ENCODE assay signal across 2 cellular contexts in the genomic region with DNA sequence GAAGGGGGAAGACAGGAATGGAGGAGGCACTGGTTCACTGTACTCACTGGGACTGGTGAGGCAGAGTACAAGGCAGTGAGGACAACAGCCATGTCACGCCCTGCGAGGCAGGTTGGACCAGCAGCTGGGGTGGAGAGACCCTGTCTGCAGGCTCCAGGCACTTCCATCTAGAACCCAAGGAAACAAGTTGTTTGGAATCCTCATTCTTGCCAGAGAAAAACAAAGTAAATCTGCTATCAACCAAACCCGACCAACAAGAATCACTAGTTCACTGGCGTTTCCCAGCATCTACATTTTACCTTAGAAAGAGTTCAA.
TF ChIP-seq lines count a peak whose summit lies in the region.

No MANE protein-coding gene starts in this region.

TF ChIP-seq in IMR-90, 13 proteins besides CTCF, POLR2A, EP300 and RAD21:
- TF ChIP-seq, protein P1, sequence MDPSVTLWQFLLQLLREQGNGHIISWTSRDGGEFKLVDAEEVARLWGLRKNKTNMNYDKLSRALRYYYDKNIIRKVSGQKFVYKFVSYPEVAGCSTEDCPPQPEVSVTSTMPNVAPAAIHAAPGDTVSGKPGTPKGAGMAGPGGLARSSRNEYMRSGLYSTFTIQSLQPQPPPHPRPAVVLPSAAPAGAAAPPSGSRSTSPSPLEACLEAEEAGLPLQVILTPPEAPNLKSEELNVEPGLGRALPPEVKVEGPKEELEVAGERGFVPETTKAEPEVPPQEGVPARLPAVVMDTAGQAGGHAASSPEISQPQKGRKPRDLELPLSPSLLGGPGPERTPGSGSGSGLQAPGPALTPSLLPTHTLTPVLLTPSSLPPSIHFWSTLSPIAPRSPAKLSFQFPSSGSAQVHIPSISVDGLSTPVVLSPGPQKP (IDR thresholded peaks at IDR 0.05; ENCODE audit: borderline replicate concordance, low read depth, low read length): no peak
- TF ChIP-seq MXI1 (IDR thresholded peaks at IDR 0.05; ENCODE audit: borderline replicate concordance, low read depth, low read length) (no peak), SMC3 (IDR thresholded peaks at IDR 0.05; ENCODE audit: low read depth, low read length) (no peak), FOS (IDR thresholded peaks at IDR 0.05; ENCODE audit: low read depth, low read length) (no peak), MAFK (IDR thresholded peaks at IDR 0.05; ENCODE audit: low read depth, low read length) (no peak)

TF ChIP-seq in H1, 55 proteins besides CTCF, POLR2A, EP300 and RAD21:
- TF ChIP-seq, protein P2, sequence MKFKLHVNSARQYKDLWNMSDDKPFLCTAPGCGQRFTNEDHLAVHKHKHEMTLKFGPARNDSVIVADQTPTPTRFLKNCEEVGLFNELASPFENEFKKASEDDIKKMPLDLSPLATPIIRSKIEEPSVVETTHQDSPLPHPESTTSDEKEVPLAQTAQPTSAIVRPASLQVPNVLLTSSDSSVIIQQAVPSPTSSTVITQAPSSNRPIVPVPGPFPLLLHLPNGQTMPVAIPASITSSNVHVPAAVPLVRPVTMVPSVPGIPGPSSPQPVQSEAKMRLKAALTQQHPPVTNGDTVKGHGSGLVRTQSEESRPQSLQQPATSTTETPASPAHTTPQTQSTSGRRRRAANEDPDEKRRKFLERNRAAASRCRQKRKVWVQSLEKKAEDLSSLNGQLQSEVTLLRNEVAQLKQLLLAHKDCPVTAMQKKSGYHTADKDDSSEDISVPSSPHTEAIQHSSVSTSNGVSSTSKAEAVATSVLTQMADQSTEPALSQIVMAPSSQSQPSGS (IDR thresholded peaks at IDR 0.05; ENCODE audit: low read length): no peak
- no peak for TF ChIP-seq BRCA1 (IDR thresholded peaks at IDR 0.05; ENCODE audit: low read depth, low read length)
- TF ChIP-seq CHD1 (IDR thresholded peaks at IDR 0.05; ENCODE audit: low read depth, low read length): no peak
- no peak for TF ChIP-seq CEBPB (IDR thresholded peaks at IDR 0.05; ENCODE audit: low read depth, low read length)
- TF ChIP-seq, protein P3, sequence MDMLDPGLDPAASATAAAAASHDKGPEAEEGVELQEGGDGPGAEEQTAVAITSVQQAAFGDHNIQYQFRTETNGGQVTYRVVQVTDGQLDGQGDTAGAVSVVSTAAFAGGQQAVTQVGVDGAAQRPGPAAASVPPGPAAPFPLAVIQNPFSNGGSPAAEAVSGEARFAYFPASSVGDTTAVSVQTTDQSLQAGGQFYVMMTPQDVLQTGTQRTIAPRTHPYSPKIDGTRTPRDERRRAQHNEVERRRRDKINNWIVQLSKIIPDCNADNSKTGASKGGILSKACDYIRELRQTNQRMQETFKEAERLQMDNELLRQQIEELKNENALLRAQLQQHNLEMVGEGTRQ (IDR thresholded peaks at IDR 0.05; ENCODE audit: low read length): no peak
- TF ChIP-seq ZNF274 (IDR thresholded peaks at IDR 0.05; ENCODE audit: borderline replicate concordance, extremely low read depth, low read length): no peak
- TF ChIP-seq, protein P4, sequence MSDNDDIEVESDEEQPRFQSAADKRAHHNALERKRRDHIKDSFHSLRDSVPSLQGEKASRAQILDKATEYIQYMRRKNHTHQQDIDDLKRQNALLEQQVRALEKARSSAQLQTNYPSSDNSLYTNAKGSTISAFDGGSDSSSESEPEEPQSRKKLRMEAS (IDR thresholded peaks at IDR 0.05): no peak
- TF ChIP-seq CHD2 (IDR thresholded peaks at IDR 0.05; ENCODE audit: low read length): no peak
- no peak for TF ChIP-seq EGR1 (IDR thresholded peaks at IDR 0.05; ENCODE audit: borderline replicate concordance, low read depth, low read length)
- TF ChIP-seq JUN (IDR thresholded peaks at IDR 0.05; ENCODE audit: low read depth, low read length): no peak
- TF ChIP-seq, protein P5, sequence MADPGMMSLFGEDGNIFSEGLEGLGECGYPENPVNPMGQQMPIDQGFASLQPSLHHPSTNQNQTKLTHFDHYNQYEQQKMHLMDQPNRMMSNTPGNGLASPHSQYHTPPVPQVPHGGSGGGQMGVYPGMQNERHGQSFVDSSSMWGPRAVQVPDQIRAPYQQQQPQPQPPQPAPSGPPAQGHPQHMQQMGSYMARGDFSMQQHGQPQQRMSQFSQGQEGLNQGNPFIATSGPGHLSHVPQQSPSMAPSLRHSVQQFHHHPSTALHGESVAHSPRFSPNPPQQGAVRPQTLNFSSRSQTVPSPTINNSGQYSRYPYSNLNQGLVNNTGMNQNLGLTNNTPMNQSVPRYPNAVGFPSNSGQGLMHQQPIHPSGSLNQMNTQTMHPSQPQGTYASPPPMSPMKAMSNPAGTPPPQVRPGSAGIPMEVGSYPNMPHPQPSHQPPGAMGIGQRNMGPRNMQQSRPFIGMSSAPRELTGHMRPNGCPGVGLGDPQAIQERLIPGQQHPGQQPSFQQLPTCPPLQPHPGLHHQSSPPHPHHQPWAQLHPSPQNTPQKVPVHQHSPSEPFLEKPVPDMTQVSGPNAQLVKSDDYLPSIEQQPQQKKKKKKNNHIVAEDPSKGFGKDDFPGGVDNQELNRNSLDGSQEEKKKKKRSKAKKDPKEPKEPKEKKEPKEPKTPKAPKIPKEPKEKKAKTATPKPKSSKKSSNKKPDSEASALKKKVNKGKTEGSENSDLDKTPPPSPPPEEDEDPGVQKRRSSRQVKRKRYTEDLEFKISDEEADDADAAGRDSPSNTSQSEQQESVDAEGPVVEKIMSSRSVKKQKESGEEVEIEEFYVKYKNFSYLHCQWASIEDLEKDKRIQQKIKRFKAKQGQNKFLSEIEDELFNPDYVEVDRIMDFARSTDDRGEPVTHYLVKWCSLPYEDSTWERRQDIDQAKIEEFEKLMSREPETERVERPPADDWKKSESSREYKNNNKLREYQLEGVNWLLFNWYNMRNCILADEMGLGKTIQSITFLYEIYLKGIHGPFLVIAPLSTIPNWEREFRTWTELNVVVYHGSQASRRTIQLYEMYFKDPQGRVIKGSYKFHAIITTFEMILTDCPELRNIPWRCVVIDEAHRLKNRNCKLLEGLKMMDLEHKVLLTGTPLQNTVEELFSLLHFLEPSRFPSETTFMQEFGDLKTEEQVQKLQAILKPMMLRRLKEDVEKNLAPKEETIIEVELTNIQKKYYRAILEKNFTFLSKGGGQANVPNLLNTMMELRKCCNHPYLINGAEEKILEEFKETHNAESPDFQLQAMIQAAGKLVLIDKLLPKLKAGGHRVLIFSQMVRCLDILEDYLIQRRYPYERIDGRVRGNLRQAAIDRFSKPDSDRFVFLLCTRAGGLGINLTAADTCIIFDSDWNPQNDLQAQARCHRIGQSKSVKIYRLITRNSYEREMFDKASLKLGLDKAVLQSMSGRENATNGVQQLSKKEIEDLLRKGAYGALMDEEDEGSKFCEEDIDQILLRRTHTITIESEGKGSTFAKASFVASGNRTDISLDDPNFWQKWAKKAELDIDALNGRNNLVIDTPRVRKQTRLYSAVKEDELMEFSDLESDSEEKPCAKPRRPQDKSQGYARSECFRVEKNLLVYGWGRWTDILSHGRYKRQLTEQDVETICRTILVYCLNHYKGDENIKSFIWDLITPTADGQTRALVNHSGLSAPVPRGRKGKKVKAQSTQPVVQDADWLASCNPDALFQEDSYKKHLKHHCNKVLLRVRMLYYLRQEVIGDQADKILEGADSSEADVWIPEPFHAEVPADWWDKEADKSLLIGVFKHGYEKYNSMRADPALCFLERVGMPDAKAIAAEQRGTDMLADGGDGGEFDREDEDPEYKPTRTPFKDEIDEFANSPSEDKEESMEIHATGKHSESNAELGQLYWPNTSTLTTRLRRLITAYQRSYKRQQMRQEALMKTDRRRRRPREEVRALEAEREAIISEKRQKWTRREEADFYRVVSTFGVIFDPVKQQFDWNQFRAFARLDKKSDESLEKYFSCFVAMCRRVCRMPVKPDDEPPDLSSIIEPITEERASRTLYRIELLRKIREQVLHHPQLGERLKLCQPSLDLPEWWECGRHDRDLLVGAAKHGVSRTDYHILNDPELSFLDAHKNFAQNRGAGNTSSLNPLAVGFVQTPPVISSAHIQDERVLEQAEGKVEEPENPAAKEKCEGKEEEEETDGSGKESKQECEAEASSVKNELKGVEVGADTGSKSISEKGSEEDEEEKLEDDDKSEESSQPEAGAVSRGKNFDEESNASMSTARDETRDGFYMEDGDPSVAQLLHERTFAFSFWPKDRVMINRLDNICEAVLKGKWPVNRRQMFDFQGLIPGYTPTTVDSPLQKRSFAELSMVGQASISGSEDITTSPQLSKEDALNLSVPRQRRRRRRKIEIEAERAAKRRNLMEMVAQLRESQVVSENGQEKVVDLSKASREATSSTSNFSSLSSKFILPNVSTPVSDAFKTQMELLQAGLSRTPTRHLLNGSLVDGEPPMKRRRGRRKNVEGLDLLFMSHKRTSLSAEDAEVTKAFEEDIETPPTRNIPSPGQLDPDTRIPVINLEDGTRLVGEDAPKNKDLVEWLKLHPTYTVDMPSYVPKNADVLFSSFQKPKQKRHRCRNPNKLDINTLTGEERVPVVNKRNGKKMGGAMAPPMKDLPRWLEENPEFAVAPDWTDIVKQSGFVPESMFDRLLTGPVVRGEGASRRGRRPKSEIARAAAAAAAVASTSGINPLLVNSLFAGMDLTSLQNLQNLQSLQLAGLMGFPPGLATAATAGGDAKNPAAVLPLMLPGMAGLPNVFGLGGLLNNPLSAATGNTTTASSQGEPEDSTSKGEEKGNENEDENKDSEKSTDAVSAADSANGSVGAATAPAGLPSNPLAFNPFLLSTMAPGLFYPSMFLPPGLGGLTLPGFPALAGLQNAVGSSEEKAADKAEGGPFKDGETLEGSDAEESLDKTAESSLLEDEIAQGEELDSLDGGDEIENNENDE (IDR thresholded peaks at IDR 0.05; ENCODE audit: insufficient replicate concordance, low read length): no peak
- TF ChIP-seq SP1 (IDR thresholded peaks at IDR 0.05; ENCODE audit: low read depth, low read length): no peak
- no peak for TF ChIP-seq SAP30 (IDR thresholded peaks at IDR 0.05; ENCODE audit: insufficient read depth, insufficient replicate concordance, low read length)
- TF ChIP-seq POU5F1 (IDR thresholded peaks at IDR 0.05; ENCODE audit: low read depth, low read length): no peak
- TF ChIP-seq RBBP5 (IDR thresholded peaks at IDR 0.05; ENCODE audit: borderline replicate concordance, low read depth, low read length): no peak
- no peak for TF ChIP-seq BACH1 (IDR thresholded peaks at IDR 0.05; ENCODE audit: low read length)
- TF ChIP-seq ASH2L (IDR thresholded peaks at IDR 0.05; ENCODE audit: low read length): no peak
